ENCODE assay signal across 1 cellular context in genomic region chr10:124422742-124423141, GRCh38.
TF ChIP-seq lines count a peak whose summit lies in the region.

No MANE protein-coding gene starts in this region.

TF ChIP-seq in GM23338, 12 proteins besides CTCF, POLR2A, EP300 and RAD21 (continued from another document):
- TF ChIP-seq, protein P1, sequence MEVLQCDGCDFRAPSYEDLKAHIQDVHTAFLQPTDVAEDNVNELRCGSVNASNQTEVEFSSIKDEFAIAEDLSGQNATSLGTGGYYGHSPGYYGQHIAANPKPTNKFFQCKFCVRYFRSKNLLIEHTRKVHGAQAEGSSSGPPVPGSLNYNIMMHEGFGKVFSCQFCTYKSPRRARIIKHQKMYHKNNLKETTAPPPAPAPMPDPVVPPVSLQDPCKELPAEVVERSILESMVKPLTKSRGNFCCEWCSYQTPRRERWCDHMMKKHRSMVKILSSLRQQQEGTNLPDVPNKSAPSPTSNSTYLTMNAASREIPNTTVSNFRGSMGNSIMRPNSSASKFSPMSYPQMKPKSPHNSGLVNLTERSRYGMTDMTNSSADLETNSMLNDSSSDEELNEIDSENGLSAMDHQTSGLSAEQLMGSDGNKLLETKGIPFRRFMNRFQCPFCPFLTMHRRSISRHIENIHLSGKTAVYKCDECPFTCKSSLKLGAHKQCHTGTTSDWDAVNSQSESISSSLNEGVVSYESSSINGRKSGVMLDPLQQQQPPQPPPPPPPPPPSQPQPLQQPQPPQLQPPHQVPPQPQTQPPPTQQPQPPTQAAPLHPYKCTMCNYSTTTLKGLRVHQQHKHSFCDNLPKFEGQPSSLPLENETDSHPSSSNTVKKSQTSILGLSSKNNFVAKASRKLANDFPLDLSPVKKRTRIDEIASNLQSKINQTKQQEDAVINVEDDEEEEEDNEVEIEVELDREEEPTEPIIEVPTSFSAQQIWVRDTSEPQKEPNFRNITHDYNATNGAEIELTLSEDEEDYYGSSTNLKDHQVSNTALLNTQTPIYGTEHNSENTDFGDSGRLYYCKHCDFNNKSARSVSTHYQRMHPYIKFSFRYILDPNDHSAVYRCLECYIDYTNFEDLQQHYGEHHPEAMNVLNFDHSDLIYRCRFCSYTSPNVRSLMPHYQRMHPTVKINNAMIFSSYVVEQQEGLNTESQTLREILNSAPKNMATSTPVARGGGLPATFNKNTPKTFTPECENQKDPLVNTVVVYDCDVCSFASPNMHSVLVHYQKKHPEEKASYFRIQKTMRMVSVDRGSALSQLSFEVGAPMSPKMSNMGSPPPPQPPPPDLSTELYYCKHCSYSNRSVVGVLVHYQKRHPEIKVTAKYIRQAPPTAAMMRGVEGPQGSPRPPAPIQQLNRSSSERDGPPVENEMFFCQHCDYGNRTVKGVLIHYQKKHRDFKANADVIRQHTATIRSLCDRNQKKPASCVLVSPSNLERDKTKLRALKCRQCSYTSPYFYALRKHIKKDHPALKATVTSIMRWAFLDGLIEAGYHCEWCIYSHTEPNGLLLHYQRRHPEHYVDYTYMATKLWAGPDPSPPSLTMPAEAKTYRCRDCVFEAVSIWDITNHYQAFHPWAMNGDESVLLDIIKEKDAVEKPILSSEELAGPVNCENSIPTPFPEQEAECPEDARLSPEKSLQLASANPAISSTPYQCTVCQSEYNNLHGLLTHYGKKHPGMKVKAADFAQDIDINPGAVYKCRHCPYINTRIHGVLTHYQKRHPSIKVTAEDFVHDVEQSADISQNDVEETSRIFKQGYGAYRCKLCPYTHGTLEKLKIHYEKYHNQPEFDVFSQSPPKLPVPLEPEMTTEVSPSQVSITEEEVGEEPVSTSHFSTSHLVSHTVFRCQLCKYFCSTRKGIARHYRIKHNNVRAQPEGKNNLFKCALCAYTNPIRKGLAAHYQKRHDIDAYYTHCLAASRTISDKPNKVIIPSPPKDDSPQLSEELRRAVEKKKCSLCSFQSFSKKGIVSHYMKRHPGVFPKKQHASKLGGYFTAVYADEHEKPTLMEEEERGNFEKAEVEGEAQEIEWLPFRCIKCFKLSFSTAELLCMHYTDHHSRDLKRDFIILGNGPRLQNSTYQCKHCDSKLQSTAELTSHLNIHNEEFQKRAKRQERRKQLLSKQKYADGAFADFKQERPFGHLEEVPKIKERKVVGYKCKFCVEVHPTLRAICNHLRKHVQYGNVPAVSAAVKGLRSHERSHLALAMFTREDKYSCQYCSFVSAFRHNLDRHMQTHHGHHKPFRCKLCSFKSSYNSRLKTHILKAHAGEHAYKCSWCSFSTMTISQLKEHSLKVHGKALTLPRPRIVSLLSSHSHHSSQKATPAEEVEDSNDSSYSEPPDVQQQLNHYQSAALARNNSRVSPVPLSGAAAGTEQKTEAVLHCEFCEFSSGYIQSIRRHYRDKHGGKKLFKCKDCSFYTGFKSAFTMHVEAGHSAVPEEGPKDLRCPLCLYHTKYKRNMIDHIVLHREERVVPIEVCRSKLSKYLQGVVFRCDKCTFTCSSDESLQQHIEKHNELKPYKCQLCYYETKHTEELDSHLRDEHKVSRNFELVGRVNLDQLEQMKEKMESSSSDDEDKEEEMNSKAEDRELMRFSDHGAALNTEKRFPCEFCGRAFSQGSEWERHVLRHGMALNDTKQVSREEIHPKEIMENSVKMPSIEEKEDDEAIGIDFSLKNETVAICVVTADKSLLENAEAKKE (CRISPR knock-in tag; IDR thresholded peaks at IDR 0.05), result no peak
- no peak for TF ChIP-seq EZH2phosphoT487 (IDR thresholded peaks at IDR 0.05; ENCODE audit: unreplicated experiment)
